ENCODE assay signal across 8 cellular contexts in the genomic region with DNA sequence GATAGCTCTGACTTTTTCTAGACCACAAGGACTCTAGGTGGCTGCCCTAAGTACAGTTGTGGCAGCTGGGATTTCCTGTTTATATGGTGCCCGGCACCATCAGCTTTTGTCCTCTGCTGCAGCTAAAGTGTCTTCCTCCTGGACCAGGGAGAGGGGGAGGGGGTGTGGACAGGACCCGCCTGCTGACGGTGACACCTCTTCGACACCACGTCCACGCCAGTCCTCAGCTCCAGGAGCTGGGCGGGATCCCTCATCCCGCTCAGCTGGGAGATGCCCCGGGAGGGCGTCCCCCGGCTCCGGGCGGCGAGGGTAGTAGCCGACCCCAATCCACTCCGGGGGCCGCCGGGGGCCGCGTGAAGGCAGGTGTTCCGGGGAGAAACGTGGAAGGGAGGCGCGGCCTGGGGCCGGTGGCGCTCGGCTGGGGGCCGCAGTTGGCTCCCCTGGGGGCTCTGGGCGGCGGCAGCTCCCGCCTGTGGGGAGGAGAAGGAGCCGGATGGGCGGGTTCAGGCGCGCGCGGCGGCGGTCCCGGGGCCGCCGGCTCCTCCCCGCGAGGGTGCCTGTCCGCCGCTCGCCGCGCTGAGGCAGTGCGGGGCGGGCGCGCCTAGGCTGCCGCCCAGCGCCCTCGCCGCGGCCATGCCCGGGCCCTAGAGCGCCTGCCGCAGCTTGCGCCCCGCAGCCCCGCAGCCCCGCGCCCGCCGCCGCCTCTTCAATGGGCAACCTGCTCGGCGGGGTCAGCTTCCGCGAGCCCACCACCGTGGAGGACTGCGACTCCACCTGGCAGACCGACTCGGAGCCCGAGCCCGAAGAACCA. TPM values are rescaled to one million over a fixed set of nuclear protein-coding genes. Genes with fewer than 3 reads are reported as not detected.
DNase-seq lines count a peak whose midpoint lies in the region; ATAC-seq and TF ChIP-seq lines count a peak whose summit lies in the region.

Gene OGFRL1 (plus strand): TSS at position 584 of the 811 bp plus-strand sequence. CDS start 126 bp downstream, at position 710.

- no peaks in the 10 kb centered on the region for H3K27me3 ChIP-seq in SU-DHL-6 (ENCODE audit: low read length)

- ATAC-seq in HG02610 (IDR thresholded peaks at IDR 0.05; ENCODE audit: unreplicated experiment) = peak; percentile 87
- ATAC-seq in activated naive CD8-positive, alpha-beta T cell treated with anti-CD3 and anti-CD28 coated beads, Interleukin-2, amount 50 U/mL, for 24 hours = peak; percentile 87

- H3K27ac ChIP-seq in SU-DHL-6 (ENCODE audit: low read depth, low read length) = peak within 1 kb of the TSS; percentile 86

- no peaks in the 10 kb centered on the region for H3K9me2 ChIP-seq in SU-DHL-6 (replicated peaks; ENCODE audit: insufficient read depth, low read length)

- TF ChIP-seq CTCF in GM12874 (IDR thresholded peaks at IDR 0.05; ENCODE audit: insufficient read depth, low read depth, low read length) = 0 out of 2 replicates have a peak, but pooled peaks have one; percentile 27
- no peak for TF ChIP-seq CTCF in SU-DHL-6 (IDR thresholded peaks at IDR 0.05; ENCODE audit: insufficient read depth, low read length, poor library complexity, severe bottlenecking)
- TF ChIP-seq CTCF in type B pancreatic cell (conservative IDR thresholded peaks at IDR 0.05) = no peak

- peak within 1 kb of the TSS; percentile 95 for H3K4me2 ChIP-seq in SU-DHL-6 (ENCODE audit: low read depth, low read length, poor library complexity, severe bottlenecking)

- H3K4me3 ChIP-seq in SU-DHL-6 (ENCODE audit: insufficient read depth, low read length, poor library complexity, severe bottlenecking) = peak within 1 kb of the TSS; percentile 91

- peak within 1 kb of the TSS; percentile 72 for H3K27ac Mint-ChIP-seq in activated naive CD8-positive, alpha-beta T cell treated with anti-CD3 and anti-CD28 coated beads, Interleukin-2, amount 50 U/mL, for 24 hours
- H3K27ac Mint-ChIP-seq in type B pancreatic cell = peak within 1 kb of the TSS; percentile 57

- H3K9me3 Mint-ChIP-seq in activated naive CD8-positive, alpha-beta T cell treated with anti-CD3 and anti-CD28 coated beads, Interleukin-2, amount 50 U/mL, for 24 hours = no peaks in the 10 kb centered on the region
- no peaks in the 10 kb centered on the region for H3K9me3 Mint-ChIP-seq in type B pancreatic cell

- DNase-seq in NCI-H1092 treated with DMSO at 0.1 percent for 48 hours (lab: John Stamatoyannopoulos, UW) = peak; percentile 57
- peak; percentile 73 for DNase-seq in activated naive CD8-positive, alpha-beta T cell treated with anti-CD3 and anti-CD28 coated beads, Interleukin-2, amount 50 U/mL, for 24 hours
- peak; percentile 91 for DNase-seq in cardiac septum (ENCODE audit: low spot score)
- DNase-seq in pons (ENCODE audit: low spot score) = peak; percentile 72
- peak; percentile 74 for DNase-seq in type B pancreatic cell (ENCODE audit: extremely low spot score, unreplicated experiment)

- no peaks in the 10 kb centered on the region; the same call in 1 of the 2 replicates for H3K79me2 ChIP-seq in SU-DHL-6 (ENCODE audit: insufficient read depth, low read length)

- H2AFZ ChIP-seq in SU-DHL-6 (ENCODE audit: low read depth, low read length, severe bottlenecking) = peak within 1 kb of the TSS; percentile 100

- peaks cover 6% of the 10 kb centered on the region for H3K36me3 Mint-ChIP-seq in activated naive CD8-positive, alpha-beta T cell treated with anti-CD3 and anti-CD28 coated beads, Interleukin-2, amount 50 U/mL, for 24 hours (ENCODE audit: low read depth)
- peaks cover 3% of the 10 kb centered on the region for H3K36me3 Mint-ChIP-seq in type B pancreatic cell

- peak within 1 kb of the TSS; percentile 78 for H3K9ac ChIP-seq in SU-DHL-6 (ENCODE audit: low read length)

- no peaks in the 10 kb centered on the region; the same call in 1 of the 2 replicates for H3K36me3 ChIP-seq in SU-DHL-6 (ENCODE audit: low read length)

- intact Hi-C loops in cardiac septum (cut with DNase I) = loop anchor here (5.0 kb wide), 1 partner anchor 59 kb away; no protein-coding TSS in a partner anchor

- peaks cover 10% of the 10 kb centered on the region for H3F3A ChIP-seq in SU-DHL-6 (ENCODE audit: insufficient read depth)

- H3K27me3 Mint-ChIP-seq in activated naive CD8-positive, alpha-beta T cell treated with anti-CD3 and anti-CD28 coated beads, Interleukin-2, amount 50 U/mL, for 24 hours = no peaks in the 10 kb centered on the region
- H3K27me3 Mint-ChIP-seq in type B pancreatic cell = no peaks in the 10 kb centered on the region

- no peaks in the 10 kb centered on the region for H4K20me1 ChIP-seq in SU-DHL-6 (ENCODE audit: low read depth, low read length)

- peak within 1 kb of the TSS; percentile 79 for H3K4me3 Mint-ChIP-seq in activated naive CD8-positive, alpha-beta T cell treated with anti-CD3 and anti-CD28 coated beads, Interleukin-2, amount 50 U/mL, for 24 hours
- peak within 1 kb of the TSS; percentile 87 for H3K4me3 Mint-ChIP-seq in type B pancreatic cell

- H3K9me3 ChIP-seq in SU-DHL-6 (ENCODE audit: insufficient read depth, low read length) = no peaks in the 10 kb centered on the region

- H3K4me1 Mint-ChIP-seq in activated naive CD8-positive, alpha-beta T cell treated with anti-CD3 and anti-CD28 coated beads, Interleukin-2, amount 50 U/mL, for 24 hours = peaks cover 40% of the 10 kb centered on the region
- H3K4me1 Mint-ChIP-seq in type B pancreatic cell (ENCODE audit: unreplicated experiment) = peaks cover 24% of the 10 kb centered on the region

RNA-seq across cellular contexts. Expression of gene OGFRL1, which starts in this region (rescaled TPM):
- 7.7 TPM for total RNA-seq in cardiac septum
- total RNA-seq in type B pancreatic cell (ENCODE audit: low replicate concordance) = 3.5 and 6.0 TPM in 2 replicates

Comparison
In these comparisons a context has a peak if more than half of its experiments do, and no peak if none do; other contexts are left out.
1. Peak in every context shown above with its lines: DNase-seq, ATAC-seq, H3K4me3 ChIP-seq and H3K27ac ChIP-seq.